1 cellular context compared by ENCODE assay signal in the genomic region with DNA sequence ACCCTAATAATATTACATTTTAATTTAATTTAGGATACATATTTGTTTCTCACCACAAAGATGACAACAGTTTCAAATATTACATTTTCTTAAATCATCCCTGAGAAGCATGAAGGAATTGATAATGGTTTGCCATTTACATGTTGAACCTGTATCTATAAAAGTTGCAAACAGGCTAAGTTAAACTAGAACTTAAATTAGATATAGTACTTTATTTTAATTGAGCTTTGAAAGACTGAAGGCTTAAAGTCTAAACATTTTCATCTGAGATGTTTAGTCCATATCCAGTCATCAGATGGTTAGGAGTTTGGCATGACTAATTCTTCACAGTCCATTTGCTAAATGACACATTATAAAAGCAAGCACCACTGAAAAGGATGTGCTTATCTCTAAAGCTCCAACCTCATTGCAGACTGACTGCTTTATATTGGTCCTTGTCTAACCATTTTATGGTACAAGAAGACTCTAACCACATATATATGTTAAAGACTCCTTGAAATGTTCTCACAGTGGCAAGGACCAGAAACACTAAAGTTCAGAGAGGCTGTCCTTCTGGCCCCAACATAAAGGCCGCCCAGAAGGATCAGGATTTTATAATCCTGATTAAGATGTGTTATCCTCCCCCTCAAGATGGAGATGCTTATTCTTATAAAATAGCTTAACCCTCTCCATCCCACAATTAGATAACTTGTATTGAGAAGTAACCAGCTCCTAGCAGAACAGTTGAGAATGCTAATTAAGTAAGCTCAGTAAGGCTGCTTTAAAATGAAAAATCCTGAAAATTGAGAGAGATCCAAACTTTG.
TF ChIP-seq lines count a peak whose summit lies in the region.

No MANE protein-coding gene starts in this region.

TF ChIP-seq in GM23338, 12 proteins besides CTCF, POLR2A, EP300 and RAD21 (continued from another document):
- TF ChIP-seq, protein P1, sequence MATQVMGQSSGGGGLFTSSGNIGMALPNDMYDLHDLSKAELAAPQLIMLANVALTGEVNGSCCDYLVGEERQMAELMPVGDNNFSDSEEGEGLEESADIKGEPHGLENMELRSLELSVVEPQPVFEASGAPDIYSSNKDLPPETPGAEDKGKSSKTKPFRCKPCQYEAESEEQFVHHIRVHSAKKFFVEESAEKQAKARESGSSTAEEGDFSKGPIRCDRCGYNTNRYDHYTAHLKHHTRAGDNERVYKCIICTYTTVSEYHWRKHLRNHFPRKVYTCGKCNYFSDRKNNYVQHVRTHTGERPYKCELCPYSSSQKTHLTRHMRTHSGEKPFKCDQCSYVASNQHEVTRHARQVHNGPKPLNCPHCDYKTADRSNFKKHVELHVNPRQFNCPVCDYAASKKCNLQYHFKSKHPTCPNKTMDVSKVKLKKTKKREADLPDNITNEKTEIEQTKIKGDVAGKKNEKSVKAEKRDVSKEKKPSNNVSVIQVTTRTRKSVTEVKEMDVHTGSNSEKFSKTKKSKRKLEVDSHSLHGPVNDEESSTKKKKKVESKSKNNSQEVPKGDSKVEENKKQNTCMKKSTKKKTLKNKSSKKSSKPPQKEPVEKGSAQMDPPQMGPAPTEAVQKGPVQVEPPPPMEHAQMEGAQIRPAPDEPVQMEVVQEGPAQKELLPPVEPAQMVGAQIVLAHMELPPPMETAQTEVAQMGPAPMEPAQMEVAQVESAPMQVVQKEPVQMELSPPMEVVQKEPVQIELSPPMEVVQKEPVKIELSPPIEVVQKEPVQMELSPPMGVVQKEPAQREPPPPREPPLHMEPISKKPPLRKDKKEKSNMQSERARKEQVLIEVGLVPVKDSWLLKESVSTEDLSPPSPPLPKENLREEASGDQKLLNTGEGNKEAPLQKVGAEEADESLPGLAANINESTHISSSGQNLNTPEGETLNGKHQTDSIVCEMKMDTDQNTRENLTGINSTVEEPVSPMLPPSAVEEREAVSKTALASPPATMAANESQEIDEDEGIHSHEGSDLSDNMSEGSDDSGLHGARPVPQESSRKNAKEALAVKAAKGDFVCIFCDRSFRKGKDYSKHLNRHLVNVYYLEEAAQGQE (IDR thresholded peaks at IDR 0.05; ENCODE audit: unreplicated experiment), result no peak
- no peak for TF ChIP-seq POLR2AphosphoS5 (IDR thresholded peaks at IDR 0.05; ENCODE audit: low read depth)
- TF ChIP-seq, protein P2, sequence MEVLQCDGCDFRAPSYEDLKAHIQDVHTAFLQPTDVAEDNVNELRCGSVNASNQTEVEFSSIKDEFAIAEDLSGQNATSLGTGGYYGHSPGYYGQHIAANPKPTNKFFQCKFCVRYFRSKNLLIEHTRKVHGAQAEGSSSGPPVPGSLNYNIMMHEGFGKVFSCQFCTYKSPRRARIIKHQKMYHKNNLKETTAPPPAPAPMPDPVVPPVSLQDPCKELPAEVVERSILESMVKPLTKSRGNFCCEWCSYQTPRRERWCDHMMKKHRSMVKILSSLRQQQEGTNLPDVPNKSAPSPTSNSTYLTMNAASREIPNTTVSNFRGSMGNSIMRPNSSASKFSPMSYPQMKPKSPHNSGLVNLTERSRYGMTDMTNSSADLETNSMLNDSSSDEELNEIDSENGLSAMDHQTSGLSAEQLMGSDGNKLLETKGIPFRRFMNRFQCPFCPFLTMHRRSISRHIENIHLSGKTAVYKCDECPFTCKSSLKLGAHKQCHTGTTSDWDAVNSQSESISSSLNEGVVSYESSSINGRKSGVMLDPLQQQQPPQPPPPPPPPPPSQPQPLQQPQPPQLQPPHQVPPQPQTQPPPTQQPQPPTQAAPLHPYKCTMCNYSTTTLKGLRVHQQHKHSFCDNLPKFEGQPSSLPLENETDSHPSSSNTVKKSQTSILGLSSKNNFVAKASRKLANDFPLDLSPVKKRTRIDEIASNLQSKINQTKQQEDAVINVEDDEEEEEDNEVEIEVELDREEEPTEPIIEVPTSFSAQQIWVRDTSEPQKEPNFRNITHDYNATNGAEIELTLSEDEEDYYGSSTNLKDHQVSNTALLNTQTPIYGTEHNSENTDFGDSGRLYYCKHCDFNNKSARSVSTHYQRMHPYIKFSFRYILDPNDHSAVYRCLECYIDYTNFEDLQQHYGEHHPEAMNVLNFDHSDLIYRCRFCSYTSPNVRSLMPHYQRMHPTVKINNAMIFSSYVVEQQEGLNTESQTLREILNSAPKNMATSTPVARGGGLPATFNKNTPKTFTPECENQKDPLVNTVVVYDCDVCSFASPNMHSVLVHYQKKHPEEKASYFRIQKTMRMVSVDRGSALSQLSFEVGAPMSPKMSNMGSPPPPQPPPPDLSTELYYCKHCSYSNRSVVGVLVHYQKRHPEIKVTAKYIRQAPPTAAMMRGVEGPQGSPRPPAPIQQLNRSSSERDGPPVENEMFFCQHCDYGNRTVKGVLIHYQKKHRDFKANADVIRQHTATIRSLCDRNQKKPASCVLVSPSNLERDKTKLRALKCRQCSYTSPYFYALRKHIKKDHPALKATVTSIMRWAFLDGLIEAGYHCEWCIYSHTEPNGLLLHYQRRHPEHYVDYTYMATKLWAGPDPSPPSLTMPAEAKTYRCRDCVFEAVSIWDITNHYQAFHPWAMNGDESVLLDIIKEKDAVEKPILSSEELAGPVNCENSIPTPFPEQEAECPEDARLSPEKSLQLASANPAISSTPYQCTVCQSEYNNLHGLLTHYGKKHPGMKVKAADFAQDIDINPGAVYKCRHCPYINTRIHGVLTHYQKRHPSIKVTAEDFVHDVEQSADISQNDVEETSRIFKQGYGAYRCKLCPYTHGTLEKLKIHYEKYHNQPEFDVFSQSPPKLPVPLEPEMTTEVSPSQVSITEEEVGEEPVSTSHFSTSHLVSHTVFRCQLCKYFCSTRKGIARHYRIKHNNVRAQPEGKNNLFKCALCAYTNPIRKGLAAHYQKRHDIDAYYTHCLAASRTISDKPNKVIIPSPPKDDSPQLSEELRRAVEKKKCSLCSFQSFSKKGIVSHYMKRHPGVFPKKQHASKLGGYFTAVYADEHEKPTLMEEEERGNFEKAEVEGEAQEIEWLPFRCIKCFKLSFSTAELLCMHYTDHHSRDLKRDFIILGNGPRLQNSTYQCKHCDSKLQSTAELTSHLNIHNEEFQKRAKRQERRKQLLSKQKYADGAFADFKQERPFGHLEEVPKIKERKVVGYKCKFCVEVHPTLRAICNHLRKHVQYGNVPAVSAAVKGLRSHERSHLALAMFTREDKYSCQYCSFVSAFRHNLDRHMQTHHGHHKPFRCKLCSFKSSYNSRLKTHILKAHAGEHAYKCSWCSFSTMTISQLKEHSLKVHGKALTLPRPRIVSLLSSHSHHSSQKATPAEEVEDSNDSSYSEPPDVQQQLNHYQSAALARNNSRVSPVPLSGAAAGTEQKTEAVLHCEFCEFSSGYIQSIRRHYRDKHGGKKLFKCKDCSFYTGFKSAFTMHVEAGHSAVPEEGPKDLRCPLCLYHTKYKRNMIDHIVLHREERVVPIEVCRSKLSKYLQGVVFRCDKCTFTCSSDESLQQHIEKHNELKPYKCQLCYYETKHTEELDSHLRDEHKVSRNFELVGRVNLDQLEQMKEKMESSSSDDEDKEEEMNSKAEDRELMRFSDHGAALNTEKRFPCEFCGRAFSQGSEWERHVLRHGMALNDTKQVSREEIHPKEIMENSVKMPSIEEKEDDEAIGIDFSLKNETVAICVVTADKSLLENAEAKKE (CRISPR knock-in tag; IDR thresholded peaks at IDR 0.05), result no peak
- no peak for TF ChIP-seq ZNF331 (CRISPR knock-in tag; IDR thresholded peaks at IDR 0.05; ENCODE audit: low read depth)
- no peak for TF ChIP-seq EZH2phosphoT487 (IDR thresholded peaks at IDR 0.05; ENCODE audit: unreplicated experiment)
- TF ChIP-seq CREB1 (CRISPR knock-in tag; IDR thresholded peaks at IDR 0.05; ENCODE audit: low read depth), result no peak
- no peak for TF ChIP-seq JUNB (IDR thresholded peaks at IDR 0.05; ENCODE audit: unreplicated experiment)
- TF ChIP-seq NANOG (IDR thresholded peaks at IDR 0.05; ENCODE audit: borderline replicate concordance), result no peak
